10 cellular contexts compared by ENCODE assay signal in the genomic region with DNA sequence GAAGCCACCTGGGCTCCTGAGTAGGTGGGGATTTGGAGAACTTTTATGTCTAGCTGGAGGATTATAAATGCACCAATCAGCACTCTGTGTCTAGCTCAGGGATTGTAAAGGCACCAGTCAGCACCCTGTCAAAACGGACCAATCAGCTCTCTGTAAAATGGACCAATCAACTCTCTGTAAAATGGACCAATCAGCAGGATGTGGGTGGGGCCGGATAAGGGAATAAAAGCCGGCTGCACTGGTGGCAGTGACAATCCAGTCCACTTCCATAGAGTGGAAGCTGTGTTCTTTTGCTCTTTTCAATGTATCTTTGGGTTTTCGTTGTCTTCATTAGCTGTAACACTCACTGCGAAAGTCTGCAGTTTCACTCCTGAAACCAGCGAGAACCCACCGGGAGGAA. TPM values are rescaled to one million over a fixed set of nuclear protein-coding genes. Genes with fewer than 3 reads are reported as not detected.
"Had no signal": no experiment of that assay in that cellular context is flagged by ENCODE, and none has a peak within 500 bp of the region (broad histone marks: within the 10 kb centered on the region; RNA-seq: fewer than 3 reads in every experiment).

No MANE protein-coding gene starts in this region.

RNA-seq across cellular contexts. Expression of a gene that starts 38.2 kb away (rescaled TPM):
- total RNA-seq: naive thymus-derived CD4-positive, alpha-beta T cell; naive thymus-derived CD8-positive, alpha-beta T cell; natural killer cell; natural killer cell treated with Interleukin-12 subunit alpha and Interleukin-12 subunit beta and Interleukin-15 and Interleukin-18, amount 100 ng/mL, for 72 hours; neural crest cell; progenitor cell of endocrine pancreas; right lobe of liver; spleen had no signal
- polyA plus RNA-seq: naive thymus-derived CD4-positive, alpha-beta T cell; naive thymus-derived CD8-positive, alpha-beta T cell; neural cell; pancreas; spleen had no signal
